Comparison of ENCODE assay signal across 32 cellular contexts in the genomic region with DNA sequence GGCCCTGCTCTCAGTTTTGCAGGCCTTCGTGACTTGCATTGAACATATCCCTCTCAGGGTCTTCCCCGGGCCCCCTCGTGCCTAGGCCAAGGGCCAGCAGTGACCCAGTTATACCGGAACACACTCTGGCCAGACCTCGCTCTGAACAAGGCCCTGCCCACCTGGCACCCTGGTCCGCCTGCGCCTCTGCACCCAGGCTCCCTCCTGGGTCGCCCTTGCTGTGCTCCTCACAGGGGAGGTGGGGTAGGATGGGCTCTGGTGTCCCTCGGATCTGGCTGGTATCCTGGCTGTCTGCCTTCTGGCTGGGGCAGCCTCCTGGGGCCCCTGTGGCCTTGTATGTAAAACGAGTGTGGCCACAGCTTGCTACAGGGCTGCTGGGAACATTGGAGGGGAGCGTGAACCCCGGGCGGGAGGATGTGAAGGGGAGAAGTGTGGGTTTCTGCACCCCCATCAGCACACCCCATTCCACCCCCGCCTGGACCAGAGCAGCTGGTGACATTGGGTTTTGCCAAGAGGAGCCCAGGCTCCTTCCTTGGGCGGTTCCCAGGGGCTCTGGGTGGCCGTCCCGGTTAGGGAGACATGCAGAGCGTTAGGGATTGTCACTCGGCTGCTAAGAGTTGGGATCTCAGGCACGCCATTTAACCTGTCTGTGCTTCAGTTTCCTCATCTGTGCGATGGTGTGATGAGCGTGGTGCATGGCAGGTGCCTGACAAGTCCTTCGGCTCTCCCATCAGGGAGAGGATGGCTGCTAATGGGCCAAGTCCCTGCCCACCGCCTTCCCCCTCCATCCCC. TPM values are rescaled to one million over a fixed set of nuclear protein-coding genes. Genes with fewer than 3 reads are reported as not detected.
DNase-seq lines count a peak whose midpoint lies in the region; ATAC-seq and TF ChIP-seq lines count a peak whose summit lies in the region.
"Had no signal": no experiment of that assay in that cellular context is flagged by ENCODE, and none has a peak within 500 bp of the region (broad histone marks: within the 10 kb centered on the region; RNA-seq: fewer than 3 reads in every experiment).

No MANE protein-coding gene starts in this region.

- DNase-seq in RWPE2 (ENCODE audit: low spot score) (peak; percentile 83), left lung (peak; percentile 28 to 29), osteoblast (ENCODE audit: insufficient read length, low spot score, missing footprints) (peak; percentile 41), left ventricle myocardium superior (no peak), natural killer cell (no peak), NCI-H226 (no peak)
- DNase-seq: activated CD4-positive, alpha-beta T cell treated with anti-CD3 and anti-CD28 coated beads for 36 hours; activated CD8-positive, alpha-beta T cell treated with anti-CD3 and anti-CD28 coated beads, Interleukin-2, amount 10 ng/mL, durations not matched to agents 7 days and 5 days; activated gamma-delta T cell; activated naive CD8-positive, alpha-beta T cell treated with anti-CD3 and anti-CD28 coated beads, Interleukin-2, amount 10 ng/mL, durations not matched to agents 7 days and 5 days; activated T-cell treated with anti-CD3 and anti-CD28 coated beads for 4 hours; central memory CD4-positive, alpha-beta T cell; COR-L47; gastrocnemius medialis; GF-D8; HFFc6; NCI-H146; NCI-H2107; NCI-H446 treated with DMSO at 0.1 percent for 48 hours; NCI-H82; RPMI8226; stimulated activated naive CD8-positive, alpha-beta T cell treated with anti-CD3 and anti-CD28 coated beads, Interleukin-15, Interleukin-2, amounts not matched to agents 100 U/mL and 50 U/mL, for 24 hours had no signal

- H3K9me3 ChIP-seq in BLaER1: 0 out of 2 replicates have a peak, but pooled peaks cover 5% of the 10 kb centered on the region
- H3K9me3 ChIP-seq in RWPE2 (ENCODE audit: severe bottlenecking): no peaks in the 10 kb centered on the region
- no peaks in the 10 kb centered on the region for H3K9me3 ChIP-seq in left lung
- no peaks in the 10 kb centered on the region for H3K9me3 ChIP-seq in osteoblast (ENCODE audit: low read depth, low read length)
- H3K9me3 ChIP-seq: gastrocnemius medialis, pancreas, right atrium auricular region, thoracic aorta had no signal

- H2AFZ ChIP-seq in osteoblast (ENCODE audit: low read length): no peak overlapping the region

- TF ChIP-seq CTCF in RWPE2 (IDR thresholded peaks at IDR 0.05; ENCODE audit: poor library complexity, severe bottlenecking) (no peak), left lung (IDR thresholded peaks at IDR 0.05) (no peak), osteoblast (IDR thresholded peaks at IDR 0.05; ENCODE audit: extremely low read depth, low read depth, low read length) (no peak), natural killer cell (IDR thresholded peaks at IDR 0.05) (no peak)

- no peaks in the 10 kb centered on the region for H3K36me3 Mint-ChIP-seq in natural killer cell

- no peaks in the 10 kb centered on the region for H3K27me3 ChIP-seq in BLaER1
- no peaks in the 10 kb centered on the region for H3K27me3 ChIP-seq in RWPE2 (ENCODE audit: insufficient read depth, poor library complexity, severe bottlenecking)
- H3K27me3 ChIP-seq in left lung: no peaks in the 10 kb centered on the region
- no peaks in the 10 kb centered on the region for H3K27me3 ChIP-seq in osteoblast (ENCODE audit: insufficient read depth, low read length)
- H3K27me3 ChIP-seq: gastrocnemius medialis, pancreas, right atrium auricular region had no signal

- H3K36me3 ChIP-seq in BLaER1: peaks cover 52% of the 10 kb centered on the region
- H3K36me3 ChIP-seq in RWPE2 (ENCODE audit: low read depth): peaks cover 56% of the 10 kb centered on the region
- peaks cover 0 to 4% of the 10 kb centered on the region in 2 donors for H3K36me3 ChIP-seq in left lung
- H3K36me3 ChIP-seq in osteoblast (ENCODE audit: insufficient read depth, low read length): peaks cover 21% of the 10 kb centered on the region
- H3K36me3 ChIP-seq: gastrocnemius medialis, thoracic aorta had no signal

- no peaks in the 10 kb centered on the region for H3K27me3 Mint-ChIP-seq in natural killer cell (ENCODE audit: low read depth in 2 of 2)
- H3K27me3 Mint-ChIP-seq: activated CD4-positive, alpha-beta T cell treated with anti-CD3 and anti-CD28 coated beads for 36 hours; activated naive CD8-positive, alpha-beta T cell treated with anti-CD3 and anti-CD28 coated beads, Interleukin-2, amount 10 ng/mL, durations not matched to agents 7 days and 5 days had no signal

- H3K9me3 Mint-ChIP-seq in natural killer cell: no peaks in the 10 kb centered on the region
- H3K9me3 Mint-ChIP-seq: activated naive CD8-positive, alpha-beta T cell treated with anti-CD3 and anti-CD28 coated beads, Interleukin-2, amount 10 ng/mL, durations not matched to agents 7 days and 5 days; HFFc6; nephron; T-helper 1 cell treated with Interleukin-12 subunit alpha and Interleukin-12 subunit beta and Interleukin-4 antibody, amounts not matched to agents 30 μg/mL and 1 μg/mL, for 36 hours had no signal

- H3K9ac ChIP-seq in BLaER1: no peak overlapping the region

- H3K4me3 ChIP-seq in BLaER1: no peak overlapping the region
- no peak overlapping the region for H3K4me3 ChIP-seq in RWPE2 (ENCODE audit: severe bottlenecking)
- no peak overlapping the region for H3K4me3 ChIP-seq in left lung
- H3K4me3 ChIP-seq in osteoblast (ENCODE audit: insufficient read depth, low read length): no peak overlapping the region
- H3K4me3 ChIP-seq: gastrocnemius medialis, pancreas, right atrium auricular region, SK-N-MC, thoracic aorta had no signal

- H3K4me3 Mint-ChIP-seq in natural killer cell: no peak overlapping the region
- H3K4me3 Mint-ChIP-seq: activated CD4-positive, alpha-beta T cell treated with anti-CD3 and anti-CD28 coated beads for 36 hours; activated CD8-positive, alpha-beta T cell treated with anti-CD3 and anti-CD28 coated beads, Interleukin-2, amount 10 ng/mL, durations not matched to agents 7 days and 5 days; activated naive CD8-positive, alpha-beta T cell treated with anti-CD3 and anti-CD28 coated beads, Interleukin-2, amount 10 ng/mL, durations not matched to agents 7 days and 5 days; HFFc6; nephron; T-helper 1 cell treated with Interleukin-12 subunit alpha and Interleukin-12 subunit beta and Interleukin-4 antibody, amounts not matched to agents 30 μg/mL and 1 μg/mL, for 36 hours had no signal

- H3K4me2 ChIP-seq in BLaER1 (peak overlapping the region; percentile 14; the same call in 1 of the 2 replicates), osteoblast (ENCODE audit: insufficient read depth, low read length) (no peak overlapping the region)

- intact Hi-C loops in left lung (cut with DNase I): no loop called here
- intact Hi-C loops in left ventricle myocardium superior (cut with micrococcal nuclease): no loop called here
- intact Hi-C loops in natural killer cell (cut with micrococcal nuclease): no loop called here

- H3K27ac Mint-ChIP-seq in natural killer cell: no peak overlapping the region
- H3K27ac Mint-ChIP-seq: activated CD4-positive, alpha-beta T cell treated with anti-CD3 and anti-CD28 coated beads for 36 hours; activated CD8-positive, alpha-beta T cell treated with anti-CD3 and anti-CD28 coated beads, Interleukin-2, amount 10 ng/mL, durations not matched to agents 7 days and 5 days; activated naive CD8-positive, alpha-beta T cell treated with anti-CD3 and anti-CD28 coated beads, Interleukin-2, amount 10 ng/mL, durations not matched to agents 7 days and 5 days; HFFc6; nephron; T-helper 1 cell treated with Interleukin-12 subunit alpha and Interleukin-12 subunit beta and Interleukin-4 antibody, amounts not matched to agents 30 μg/mL and 1 μg/mL, for 36 hours had no signal

- H3K4me1 ChIP-seq in BLaER1 (peaks cover 33% of the 10 kb centered on the region), RWPE2 (ENCODE audit: insufficient read depth, poor library complexity, severe bottlenecking) (peaks cover 16% of the 10 kb centered on the region), left lung (peaks cover 2 to 25% of the 10 kb centered on the region in 2 donors), osteoblast (ENCODE audit: insufficient read depth, low read length) (no peaks in the 10 kb centered on the region)
- H3K4me1 ChIP-seq: gastrocnemius medialis, pancreas had no signal

- H4K20me1 ChIP-seq in BLaER1 (peaks cover 84% of the 10 kb centered on the region), osteoblast (ENCODE audit: insufficient read depth, low read length) (peaks cover 49% of the 10 kb centered on the region)

- H3K79me2 ChIP-seq in osteoblast (ENCODE audit: insufficient read depth, low read length): peaks cover 60% of the 10 kb centered on the region

- ATAC-seq in RWPE2 (ENCODE audit: low read depth) (no peak), left lung (no peak), left ventricle myocardium superior (no peak), HG02852 (IDR thresholded peaks at IDR 0.05; ENCODE audit: unreplicated experiment) (no peak), natural killer cell (no peak)
- ATAC-seq: activated CD4-positive, alpha-beta T cell treated with anti-CD3 and anti-CD28 coated beads for 36 hours; activated CD8-positive, alpha-beta T cell treated with anti-CD3 and anti-CD28 coated beads, Interleukin-2, amount 10 ng/mL, durations not matched to agents 7 days and 5 days; gastrocnemius medialis; left colon; pancreas; stimulated activated naive CD8-positive, alpha-beta T cell treated with anti-CD3 and anti-CD28 coated beads, Interleukin-15, Interleukin-2, amounts not matched to agents 100 U/mL and 50 U/mL, for 24 hours had no signal

- peaks cover 0 to 12% of the 10 kb centered on the region in 2 donors for H3K4me1 Mint-ChIP-seq in natural killer cell

- 0 out of 2 replicates have a peak overlapping the region, but pooled peaks have one; percentile 58 for H3K27ac ChIP-seq in BLaER1
- no peak overlapping the region for H3K27ac ChIP-seq in RWPE2 (ENCODE audit: poor library complexity, severe bottlenecking)
- H3K27ac ChIP-seq in left lung: no peak overlapping the region
- H3K27ac ChIP-seq in osteoblast (ENCODE audit: low read depth, low read length): no peak overlapping the region
- H3K27ac ChIP-seq: gastrocnemius medialis, HL-60, pancreas, right atrium auricular region, SK-N-MC, thoracic aorta had no signal

RNA-seq across cellular contexts. Expression of a gene that starts 17.5 kb away (rescaled TPM):
- 10 to 100 TPM; 37.4 to 53.5 TPM for total RNA-seq in left lung
- 22.1 and 22.4 TPM in 2 replicates for total RNA-seq in osteoblast
- 5.1 TPM for total RNA-seq in left ventricle myocardium superior
- 10 to 100 TPM in 2 of 3 donors, 1 to 10 TPM in 1; 2.3 to 15.6 (median 10.5) TPM for total RNA-seq in natural killer cell

Comparison
In these comparisons a context has a peak if more than half of its experiments do, and no peak if none do; other contexts are left out.
1. DNase-seq: peak in RWPE2 (single experiment), left lung (2 of 2) and osteoblast (single experiment); none in left ventricle myocardium superior (single experiment), natural killer cell (single experiment) and NCI-H226 (single experiment).